ENCODE assay signal across 22 cellular contexts in genomic region chr11:80627364-80627763, GRCh38.
DNase-seq lines count a peak whose midpoint lies in the region; ATAC-seq, FAIRE-seq and TF ChIP-seq lines count a peak whose summit lies in the region.
"Had no signal": no experiment of that assay in that cellular context is flagged by ENCODE, and none has a peak within 500 bp of the region (broad histone marks: within the 10 kb centered on the region; RNA-seq: fewer than 3 reads in every experiment).

No MANE protein-coding gene starts in this region.

- H3K36me3 Mint-ChIP-seq in activated naive CD4-positive, alpha-beta T cell treated with anti-CD3 and anti-CD28 coated beads, Interleukin-2, amount 50 U/mL, for 72 hours = no peaks in the 10 kb centered on the region
- no peaks in the 10 kb centered on the region for H3K36me3 Mint-ChIP-seq in activated CD4-positive, alpha-beta memory T cell treated with anti-CD3 and anti-CD28 coated beads for 36 hours
- H3K36me3 Mint-ChIP-seq: CD4-positive, CD25-positive, alpha-beta regulatory T cell; CD8-positive, alpha-beta memory T cell had no signal

- H3K27me3 ChIP-seq in mesendoderm (ENCODE audit: insufficient read depth, low read length, poor library complexity) (no peaks in the 10 kb centered on the region), neuronal stem cell (ENCODE audit: control insufficient read depth in 3 of 3, insufficient read depth in 3 of 3, low read depth in 1 of 3, low read length in 3 of 3) (no peaks in the 10 kb centered on the region)

- peak; percentile 63 for FAIRE-seq in D721Med (lab: Jason Lieb, UNC)
- FAIRE-seq: GM12892, GM18507, HepG2 had no signal

- H3K36me3 ChIP-seq in mesendoderm (ENCODE audit: control insufficient read depth, insufficient read depth, low read length) (no peaks in the 10 kb centered on the region), neuronal stem cell (replicated peaks in 1 of 2; ENCODE audit: control insufficient read depth in 2 of 2, insufficient read depth in 2 of 2, low read length in 2 of 2) (no peaks in the 10 kb centered on the region)
- H3K36me3 ChIP-seq: HAP-1 had no signal

- H4K91ac ChIP-seq in neuronal stem cell (ENCODE audit: low read depth, low read length, poor library complexity) = no peak overlapping the region

- no peaks in the 10 kb centered on the region for H3K9me3 ChIP-seq in neuronal stem cell (replicated peaks in 1 of 2; ENCODE audit: control insufficient read depth in 2 of 2, insufficient read depth in 1 of 2, low read depth in 1 of 2, low read length in 2 of 2)
- H3K9me3 ChIP-seq: HAP-1 had no signal

- no peak overlapping the region for H3K18ac ChIP-seq in mesendoderm (ENCODE audit: low read length)
- no peak overlapping the region for H3K18ac ChIP-seq in neuronal stem cell (ENCODE audit: low read length)

- no peak overlapping the region for H3K56ac ChIP-seq in mesendoderm (ENCODE audit: low read length)

- TF ChIP-seq CTCF in D721Med (IDR thresholded peaks at IDR 0.05; ENCODE audit: insufficient read depth, missing control alignments) = no peak

- H2BK12ac ChIP-seq in neuronal stem cell (ENCODE audit: low read length) = no peak overlapping the region

- H3K4me3 ChIP-seq in mesendoderm (ENCODE audit: low read length) = no peak overlapping the region
- no peak overlapping the region for H3K4me3 ChIP-seq in neuronal stem cell (ENCODE audit: low read length in 2 of 2)
- H3K4me3 ChIP-seq: GM23248, HAP-1 had no signal

- no peaks in the 10 kb centered on the region for H3K79me2 ChIP-seq in mesendoderm (ENCODE audit: control insufficient read depth, insufficient read depth, low read length)

- H3K27ac Mint-ChIP-seq in activated naive CD4-positive, alpha-beta T cell treated with anti-CD3 and anti-CD28 coated beads, Interleukin-2, amount 50 U/mL, for 72 hours = no peak overlapping the region
- H3K27ac Mint-ChIP-seq in activated CD4-positive, alpha-beta memory T cell treated with anti-CD3 and anti-CD28 coated beads for 36 hours = no peak overlapping the region
- H3K27ac Mint-ChIP-seq: B cell; CD4-positive, CD25-positive, alpha-beta regulatory T cell; CD8-positive, alpha-beta memory T cell; IgD-negative memory B cell had no signal

- no CpG with 5 or more reads among the region's 1 CpG for WGBS in mesendoderm (ENCODE audit: extremely low coverage, insufficient coverage, low lambda C conversion rate)
- no CpG with 5 or more reads among the region's 1 CpG for WGBS in neuronal stem cell (ENCODE audit: extremely low coverage in 2 of 2, insufficient read length in 2 of 2, insufficient replicate concordance in 1 of 2), 2 donors

- DNase-seq in D721Med (ENCODE audit: insufficient read length, low spot score) (no peak), SK-N-DZ (ENCODE audit: low spot score) (peak; percentile 91), mesendoderm (peak; percentile 51), neuronal stem cell (ENCODE audit: low spot score) (no peak)
- DNase-seq in activated naive CD4-positive, alpha-beta T cell treated with anti-CD3 and anti-CD28 coated beads, Interleukin-2, amount 50 U/mL, for 72 hours (ENCODE audit: low spot score in 2 of 2) = no peak
- no peak for DNase-seq in activated CD4-positive, alpha-beta memory T cell treated with anti-CD3 and anti-CD28 coated beads for 36 hours
- DNase-seq: 8988T; C1 segment of cervical spinal cord; CD4-positive, CD25-positive, alpha-beta regulatory T cell; CD8-positive, alpha-beta memory T cell; COR-L47; DMS153; DMS79; GDM1; GM23248 had no signal

- H3K4me1 ChIP-seq in mesendoderm (ENCODE audit: control insufficient read depth, low read depth, low read length) = no peaks in the 10 kb centered on the region
- H3K4me1 ChIP-seq in neuronal stem cell (ENCODE audit: control insufficient read depth in 2 of 2, insufficient read depth in 1 of 2, low read depth in 1 of 2, low read length in 2 of 2) = no peaks in the 10 kb centered on the region

- H2AK5ac ChIP-seq in mesendoderm (ENCODE audit: low read length) = no peak overlapping the region
- H2AK5ac ChIP-seq in neuronal stem cell (ENCODE audit: low read depth, low read length) = no peak overlapping the region

- H3K4me2 ChIP-seq in mesendoderm (ENCODE audit: low read length) = no peak overlapping the region
- H3K4me2 ChIP-seq in neuronal stem cell (ENCODE audit: insufficient read depth, low read length, poor library complexity, severe bottlenecking) = no peak overlapping the region

- H4K8ac ChIP-seq in mesendoderm (ENCODE audit: low read depth, low read length) (no peak overlapping the region), neuronal stem cell (ENCODE audit: low read depth, low read length) (no peak overlapping the region)

- H2AFZ ChIP-seq in neuronal stem cell (ENCODE audit: low read length) = peak overlapping the region; percentile 35
- H2AFZ ChIP-seq: GM23248 had no signal

- no peak for ATAC-seq in activated naive CD4-positive, alpha-beta T cell treated with anti-CD3 and anti-CD28 coated beads, Interleukin-2, amount 50 U/mL, for 72 hours
- ATAC-seq in GM21723 (IDR thresholded peaks at IDR 0.05; ENCODE audit: unreplicated experiment) = no peak
- ATAC-seq: HepG2 had no signal

- no peaks in the 10 kb centered on the region for H3K4me1 Mint-ChIP-seq in activated CD4-positive, alpha-beta memory T cell treated with anti-CD3 and anti-CD28 coated beads for 36 hours (ENCODE audit: low read depth)
- H3K4me1 Mint-ChIP-seq: B cell; CD4-positive, CD25-positive, alpha-beta regulatory T cell; CD8-positive, alpha-beta memory T cell; IgD-negative memory B cell had no signal

- no peaks in the 10 kb centered on the region for H3K27me3 Mint-ChIP-seq in activated CD4-positive, alpha-beta memory T cell treated with anti-CD3 and anti-CD28 coated beads for 36 hours
- H3K27me3 Mint-ChIP-seq: B cell; CD4-positive, CD25-positive, alpha-beta regulatory T cell; CD8-positive, alpha-beta memory T cell; IgD-negative memory B cell had no signal

- H2BK15ac ChIP-seq in mesendoderm (replicated peaks; ENCODE audit: low read depth) (no peak overlapping the region), neuronal stem cell (ENCODE audit: low read length) (no peak overlapping the region)

- CTCF ChIA-PET in activated CD4-positive, alpha-beta memory T cell treated with anti-CD3 and anti-CD28 coated beads for 36 hours (lab: Charles Lee) = no interaction called here

- H3K14ac ChIP-seq in neuronal stem cell (ENCODE audit: low read length) = no peak overlapping the region

- H3K23ac ChIP-seq in mesendoderm (ENCODE audit: low read length) (no peak overlapping the region), neuronal stem cell (ENCODE audit: low read depth, low read length, poor library complexity) (no peak overlapping the region)

- no peak overlapping the region for H2BK5ac ChIP-seq in mesendoderm (ENCODE audit: low read length)
- no peak overlapping the region for H2BK5ac ChIP-seq in neuronal stem cell (ENCODE audit: low read length)

- H3K4ac ChIP-seq in mesendoderm (ENCODE audit: low read depth, low read length) = no peak overlapping the region
- no peak overlapping the region for H3K4ac ChIP-seq in neuronal stem cell (ENCODE audit: low read length)

- H4K5ac ChIP-seq in mesendoderm (ENCODE audit: low read length) = no peak overlapping the region

- H3K79me1 ChIP-seq in mesendoderm (ENCODE audit: low read length) = no peaks in the 10 kb centered on the region
- H3K79me1 ChIP-seq in neuronal stem cell (ENCODE audit: low read depth, low read length) = no peaks in the 10 kb centered on the region

- H2BK120ac ChIP-seq in mesendoderm (ENCODE audit: low read depth, low read length) (no peak overlapping the region), neuronal stem cell (ENCODE audit: low read depth, low read length) (no peak overlapping the region)

- H3K27ac ChIP-seq in mesendoderm (ENCODE audit: low read depth, low read length) = no peak overlapping the region
- H3K27ac ChIP-seq in neuronal stem cell (replicated peaks; ENCODE audit: low read length) = no peak overlapping the region
- H3K27ac ChIP-seq: GM23248 had no signal

- POLR2A ChIA-PET in activated CD4-positive, alpha-beta memory T cell treated with anti-CD3 and anti-CD28 coated beads for 36 hours (lab: Charles Lee) = no interaction called here

- no peak overlapping the region for H3K4me3 Mint-ChIP-seq in activated CD4-positive, alpha-beta memory T cell treated with anti-CD3 and anti-CD28 coated beads for 36 hours
- H3K4me3 Mint-ChIP-seq: B cell; CD4-positive, CD25-positive, alpha-beta regulatory T cell; CD8-positive, alpha-beta memory T cell; IgD-negative memory B cell had no signal

- peaks cover 4 to 19% of the 10 kb centered on the region in 2 donors for H3K9me3 Mint-ChIP-seq in activated naive CD4-positive, alpha-beta T cell treated with anti-CD3 and anti-CD28 coated beads, Interleukin-2, amount 50 U/mL, for 72 hours
- peaks cover 2% of the 10 kb centered on the region for H3K9me3 Mint-ChIP-seq in activated CD4-positive, alpha-beta memory T cell treated with anti-CD3 and anti-CD28 coated beads for 36 hours
- H3K9me3 Mint-ChIP-seq: IgD-negative memory B cell had no signal

- intact Hi-C loops in activated CD4-positive, alpha-beta memory T cell treated with anti-CD3 and anti-CD28 coated beads for 36 hours (cut with micrococcal nuclease) = no loop called here

- H3K9ac ChIP-seq in mesendoderm (ENCODE audit: low read length) (no peak overlapping the region), neuronal stem cell (ENCODE audit: low read depth, low read length, poor library complexity) (no peak overlapping the region)
- H3K9ac ChIP-seq: GM23248 had no signal

Comparison
In these comparisons a context has a peak if more than half of its experiments do, and no peak if none do; other contexts are left out.
1. DNase-seq: peak in SK-N-DZ (single experiment) and mesendoderm (single experiment); none in D721Med (single experiment), neuronal stem cell (single experiment), activated naive CD4-positive, alpha-beta T cell treated with anti-CD3 and anti-CD28 coated beads, Interleukin-2, amount 50 U/mL, for 72 hours (0 of 2) and activated CD4-positive, alpha-beta memory T cell treated with anti-CD3 and anti-CD28 coated beads for 36 hours (single experiment).